1 cellular context compared by ENCODE assay signal in the genomic region with DNA sequence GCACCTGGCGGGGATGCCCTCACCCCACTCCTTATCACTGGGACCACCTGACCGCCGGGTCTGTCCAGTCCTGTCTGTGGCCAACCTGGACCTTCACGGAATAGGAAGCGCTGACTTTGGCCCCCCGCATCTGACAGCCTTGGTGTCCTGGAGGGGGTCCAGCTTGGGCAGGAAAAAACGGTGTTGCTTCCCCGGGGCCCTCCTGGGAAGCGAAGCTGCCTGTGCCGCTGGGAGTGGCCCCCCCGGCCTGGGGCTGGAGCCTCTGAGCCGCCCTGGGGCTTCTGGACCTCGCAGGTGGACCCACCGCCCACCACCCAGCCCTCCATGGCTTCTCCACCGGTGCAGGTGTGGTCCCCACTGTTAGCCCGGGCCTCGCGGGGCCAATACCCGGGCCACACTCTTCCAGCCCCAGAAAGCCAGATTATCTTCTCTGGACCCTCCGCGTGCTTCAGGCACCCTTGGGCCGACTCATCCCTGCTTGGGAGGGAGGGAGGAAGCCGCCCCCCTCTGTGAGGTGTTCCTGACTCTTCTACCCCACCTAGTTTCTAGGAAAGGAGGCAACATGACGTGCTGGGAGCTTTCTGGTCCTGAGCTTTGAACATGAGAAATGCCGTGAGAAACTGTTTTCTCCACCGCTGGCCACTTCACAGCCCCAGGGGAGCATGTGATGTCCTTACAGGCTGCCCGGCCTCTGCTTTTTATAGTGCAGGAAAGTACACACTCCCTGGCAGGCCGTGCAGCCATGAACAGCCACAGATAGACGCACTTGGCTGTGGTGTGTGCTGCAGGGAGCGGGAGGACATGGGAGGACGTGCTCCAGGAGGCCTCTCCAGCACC.
TF ChIP-seq lines count a peak whose summit lies in the region.

No MANE protein-coding gene starts in this region.

TF ChIP-seq in liver, 16 proteins besides CTCF, POLR2A, EP300 and RAD21 (continued from another document):
- TF ChIP-seq, protein P1, sequence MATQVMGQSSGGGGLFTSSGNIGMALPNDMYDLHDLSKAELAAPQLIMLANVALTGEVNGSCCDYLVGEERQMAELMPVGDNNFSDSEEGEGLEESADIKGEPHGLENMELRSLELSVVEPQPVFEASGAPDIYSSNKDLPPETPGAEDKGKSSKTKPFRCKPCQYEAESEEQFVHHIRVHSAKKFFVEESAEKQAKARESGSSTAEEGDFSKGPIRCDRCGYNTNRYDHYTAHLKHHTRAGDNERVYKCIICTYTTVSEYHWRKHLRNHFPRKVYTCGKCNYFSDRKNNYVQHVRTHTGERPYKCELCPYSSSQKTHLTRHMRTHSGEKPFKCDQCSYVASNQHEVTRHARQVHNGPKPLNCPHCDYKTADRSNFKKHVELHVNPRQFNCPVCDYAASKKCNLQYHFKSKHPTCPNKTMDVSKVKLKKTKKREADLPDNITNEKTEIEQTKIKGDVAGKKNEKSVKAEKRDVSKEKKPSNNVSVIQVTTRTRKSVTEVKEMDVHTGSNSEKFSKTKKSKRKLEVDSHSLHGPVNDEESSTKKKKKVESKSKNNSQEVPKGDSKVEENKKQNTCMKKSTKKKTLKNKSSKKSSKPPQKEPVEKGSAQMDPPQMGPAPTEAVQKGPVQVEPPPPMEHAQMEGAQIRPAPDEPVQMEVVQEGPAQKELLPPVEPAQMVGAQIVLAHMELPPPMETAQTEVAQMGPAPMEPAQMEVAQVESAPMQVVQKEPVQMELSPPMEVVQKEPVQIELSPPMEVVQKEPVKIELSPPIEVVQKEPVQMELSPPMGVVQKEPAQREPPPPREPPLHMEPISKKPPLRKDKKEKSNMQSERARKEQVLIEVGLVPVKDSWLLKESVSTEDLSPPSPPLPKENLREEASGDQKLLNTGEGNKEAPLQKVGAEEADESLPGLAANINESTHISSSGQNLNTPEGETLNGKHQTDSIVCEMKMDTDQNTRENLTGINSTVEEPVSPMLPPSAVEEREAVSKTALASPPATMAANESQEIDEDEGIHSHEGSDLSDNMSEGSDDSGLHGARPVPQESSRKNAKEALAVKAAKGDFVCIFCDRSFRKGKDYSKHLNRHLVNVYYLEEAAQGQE (IDR thresholded peaks at IDR 0.05), result no peak
TF ChIP-seq in liver: peak in this region for 0.
